ENCODE assay signal across 9 cellular contexts in genomic region chr16:82368041-82368440, GRCh38.
DNase-seq lines count a peak whose midpoint lies in the region; ATAC-seq, FAIRE-seq and TF ChIP-seq lines count a peak whose summit lies in the region.
"Had no signal": no experiment of that assay in that cellular context is flagged by ENCODE, and none has a peak within 500 bp of the region (broad histone marks: within the 10 kb centered on the region; RNA-seq: fewer than 3 reads in every experiment).

No MANE protein-coding gene starts in this region.

- intact Hi-C loops in pancreas (cut with DNase I): no loop called here

- peak; percentile 41 for TF ChIP-seq CTCF in GM13977 (IDR thresholded peaks at IDR 0.05; ENCODE audit: extremely low read depth, insufficient read depth, missing control alignments)
- no peak for TF ChIP-seq CTCF in fibroblast of mammary gland (conservative IDR thresholded peaks at IDR 0.05; ENCODE audit: control insufficient read depth, insufficient read depth, low read depth, low read length)
- TF ChIP-seq CTCF in pancreas (IDR thresholded peaks at IDR 0.05): no peak

- ATAC-seq in pancreas (peak; percentile 46 to 76 (median 52)), HG02571 (IDR thresholded peaks at IDR 0.05; ENCODE audit: unreplicated experiment) (no peak), GM21723 (IDR thresholded peaks at IDR 0.05; ENCODE audit: unreplicated experiment) (no peak), HG03139 (IDR thresholded peaks at IDR 0.05; ENCODE audit: unreplicated experiment) (no peak)

- in situ Hi-C loops in GM13977 (cut with MboI; ENCODE audit: low pct_unique_long_range_greater_than_20kb, low sequenced_read_pairs, unreplicated experiment): no loop called here

- no peak overlapping the region for H3K27ac ChIP-seq in pancreas
- H3K27ac ChIP-seq: neutrophil had no signal

- no peak for FAIRE-seq in pancreas (lab: Jason Lieb, UNC)

- H3K4me3 ChIP-seq in NT2/D1 (ENCODE audit: insufficient read length, low read depth): no peak overlapping the region
- H3K4me3 ChIP-seq in fibroblast of mammary gland (ENCODE audit: control insufficient read depth, low read depth, low read length): no peak overlapping the region
- H3K4me3 ChIP-seq in pancreas: no peak overlapping the region

- H3K4me1 ChIP-seq in NT2/D1 (ENCODE audit: insufficient read depth, insufficient read length) (no peaks in the 10 kb centered on the region), pancreas (no peaks in the 10 kb centered on the region)

- no peaks in the 10 kb centered on the region for H3K27me3 ChIP-seq in NT2/D1 (ENCODE audit: insufficient read depth, insufficient read length)
- no peaks in the 10 kb centered on the region for H3K27me3 ChIP-seq in pancreas
- H3K27me3 ChIP-seq: neutrophil had no signal

- H3K9ac ChIP-seq in NT2/D1 (ENCODE audit: insufficient read length, low read depth): no peak overlapping the region

- no peaks in the 10 kb centered on the region for H3K36me3 ChIP-seq in NT2/D1 (ENCODE audit: insufficient read depth, insufficient read length, low read length)
- no peaks in the 10 kb centered on the region for H3K36me3 ChIP-seq in pancreas
- H3K36me3 ChIP-seq: neutrophil had no signal

- peak; percentile 30 for DNase-seq in GM13977 (ENCODE audit: low spot score)
- peak; percentile 50 for DNase-seq in NT2/D1 (ENCODE audit: low read depth, low spot score)
- peak; percentile 1 for DNase-seq in fibroblast of mammary gland (ENCODE audit: low read depth)
- DNase-seq in pancreas: peak in 3 of 6 donors; percentile 27 to 42 (median 31)
- DNase-seq in activated CD8-positive, alpha-beta memory T cell treated with anti-CD3 and anti-CD28 coated beads, Interleukin-2, amount 50 U/mL, for 4 hours: no peak

- H3K9me3 ChIP-seq in NT2/D1 (ENCODE audit: insufficient read depth, low read length): no peaks in the 10 kb centered on the region
- H3K9me3 ChIP-seq in pancreas: no peaks in the 10 kb centered on the region
- H3K9me3 ChIP-seq: neutrophil had no signal

Comparison
In these comparisons a context has a peak if more than half of its experiments do, and no peak if none do; other contexts are left out.
1. ATAC-seq: peak in pancreas (4 of 4); none in HG02571 (single experiment), GM21723 (single experiment) and HG03139 (single experiment).